ENCODE assay signal across 1 cellular context in the genomic region with DNA sequence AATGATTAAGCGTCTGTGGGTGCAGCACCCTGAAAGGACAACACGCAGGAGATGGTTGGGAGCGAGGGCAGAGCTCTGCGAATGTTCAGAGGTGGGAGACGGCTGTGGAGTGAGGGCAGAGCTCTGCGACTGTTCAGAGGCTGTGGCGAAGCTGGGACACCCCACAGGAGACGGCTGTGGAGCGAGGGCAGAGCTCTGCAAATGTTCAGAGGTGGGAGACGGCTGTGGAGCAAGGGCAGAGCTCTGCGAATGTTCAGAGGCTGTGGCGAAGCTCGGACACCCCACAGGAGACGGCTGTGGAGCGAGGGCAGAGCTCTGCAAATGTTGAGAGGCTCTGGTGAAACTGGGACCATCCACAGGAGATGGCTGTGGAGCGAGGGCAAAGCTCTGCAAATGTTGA.
TF ChIP-seq lines count a peak whose summit lies in the region.

No MANE protein-coding gene starts in this region.

TF ChIP-seq in H1, 55 proteins besides CTCF, POLR2A, EP300 and RAD21:
- TF ChIP-seq SP1 (IDR thresholded peaks at IDR 0.05; ENCODE audit: low read depth, low read length), result no peak
- no peak for TF ChIP-seq RFX5 (IDR thresholded peaks at IDR 0.05; ENCODE audit: borderline replicate concordance, low read depth, low read length)
- TF ChIP-seq CREB1 (IDR thresholded peaks at IDR 0.05), result no peak
- no peak for TF ChIP-seq CTBP2 (IDR thresholded peaks at IDR 0.05; ENCODE audit: borderline replicate concordance, insufficient read depth, insufficient read length, low read length)
- TF ChIP-seq SP2 (IDR thresholded peaks at IDR 0.05; ENCODE audit: low read length), result no peak
- TF ChIP-seq KDM1A (IDR thresholded peaks at IDR 0.05; ENCODE audit: borderline replicate concordance, low read length), result no peak
- TF ChIP-seq, protein P1, sequence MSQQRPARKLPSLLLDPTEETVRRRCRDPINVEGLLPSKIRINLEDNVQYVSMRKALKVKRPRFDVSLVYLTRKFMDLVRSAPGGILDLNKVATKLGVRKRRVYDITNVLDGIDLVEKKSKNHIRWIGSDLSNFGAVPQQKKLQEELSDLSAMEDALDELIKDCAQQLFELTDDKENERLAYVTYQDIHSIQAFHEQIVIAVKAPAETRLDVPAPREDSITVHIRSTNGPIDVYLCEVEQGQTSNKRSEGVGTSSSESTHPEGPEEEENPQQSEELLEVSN (IDR thresholded peaks at IDR 0.05), result no peak
- TF ChIP-seq, protein P2, sequence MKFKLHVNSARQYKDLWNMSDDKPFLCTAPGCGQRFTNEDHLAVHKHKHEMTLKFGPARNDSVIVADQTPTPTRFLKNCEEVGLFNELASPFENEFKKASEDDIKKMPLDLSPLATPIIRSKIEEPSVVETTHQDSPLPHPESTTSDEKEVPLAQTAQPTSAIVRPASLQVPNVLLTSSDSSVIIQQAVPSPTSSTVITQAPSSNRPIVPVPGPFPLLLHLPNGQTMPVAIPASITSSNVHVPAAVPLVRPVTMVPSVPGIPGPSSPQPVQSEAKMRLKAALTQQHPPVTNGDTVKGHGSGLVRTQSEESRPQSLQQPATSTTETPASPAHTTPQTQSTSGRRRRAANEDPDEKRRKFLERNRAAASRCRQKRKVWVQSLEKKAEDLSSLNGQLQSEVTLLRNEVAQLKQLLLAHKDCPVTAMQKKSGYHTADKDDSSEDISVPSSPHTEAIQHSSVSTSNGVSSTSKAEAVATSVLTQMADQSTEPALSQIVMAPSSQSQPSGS (IDR thresholded peaks at IDR 0.05; ENCODE audit: low read length), result no peak
- TF ChIP-seq FOSL1 (IDR thresholded peaks at IDR 0.05; ENCODE audit: insufficient read depth, low read depth, low read length), result no peak
- no peak for TF ChIP-seq KDM4A (IDR thresholded peaks at IDR 0.05; ENCODE audit: low read depth, low read length, severe bottlenecking)
TF ChIP-seq in H1: peak in this region for 0.
